Comparison of ENCODE assay signal across 9 cellular contexts in genomic region chr1:203643213-203644045, GRCh38. TPM values are rescaled to one million over a fixed set of nuclear protein-coding genes. Genes with fewer than 3 reads are reported as not detected.
DNase-seq lines count a peak whose midpoint lies in the region; ATAC-seq and TF ChIP-seq lines count a peak whose summit lies in the region.
"Had no signal": no experiment of that assay in that cellular context is flagged by ENCODE, and none has a peak within 500 bp of the region (broad histone marks: within the 10 kb centered on the region; RNA-seq: fewer than 3 reads in every experiment).

No MANE protein-coding gene starts in this region.

- H3K4me3 ChIP-seq in H7 (ENCODE audit: insufficient read depth, low read depth, low read length): no peak overlapping the region
- H3K4me3 ChIP-seq in WERI-Rb-1 (ENCODE audit: low read depth, low read length): no peak overlapping the region

- TF ChIP-seq CTCF in CD4-positive, alpha-beta T cell (IDR thresholded peaks at IDR 0.05): no peak
- TF ChIP-seq CTCF in nephron (IDR thresholded peaks at IDR 0.05; ENCODE audit: unreplicated experiment in 3 of 3) (no peak), WERI-Rb-1 (IDR thresholded peaks at IDR 0.05; ENCODE audit: low read depth, low read length) (no peak)

- POLR2A ChIA-PET in CD4-positive, alpha-beta T cell (lab: Charles Lee): interaction anchor here (1.5 to 2.9 kb wide), 2 partner anchors 10 to 12 kb away, joined by 3 to 6 read pairs; no protein-coding TSS in a partner anchor

- peaks cover 65% of the 10 kb centered on the region for H3K4me1 Mint-ChIP-seq in CD4-positive, alpha-beta T cell (ENCODE audit: low read depth)
- peaks cover 25% of the 10 kb centered on the region for H3K4me1 Mint-ChIP-seq in nephron

- H3K4me3 Mint-ChIP-seq in CD4-positive, alpha-beta T cell: no peak overlapping the region
- no peak overlapping the region for H3K4me3 Mint-ChIP-seq in nephron

- H3K27ac Mint-ChIP-seq in CD4-positive, alpha-beta T cell: peak overlapping the region; percentile 75
- peak overlapping the region in 2 of 3 experiments; percentile 28 to 39 for H3K27ac Mint-ChIP-seq in nephron

- no peaks in the 10 kb centered on the region for H3K36me3 ChIP-seq in H7 (replicated peaks; ENCODE audit: control insufficient read depth, insufficient read depth, low read length)
- no peaks in the 10 kb centered on the region for H3K36me3 ChIP-seq in WERI-Rb-1

- ATAC-seq in CD4-positive, alpha-beta T cell (ENCODE audit: poor library complexity): no peak

- CTCF ChIA-PET in CD4-positive, alpha-beta T cell (lab: Charles Lee): interaction anchor here (0.8 to 1.4 kb wide), 3 partner anchors 9 to 31 kb away, joined by 3 to 4 read pairs (median 3); no protein-coding TSS in a partner anchor

- H3K27me3 Mint-ChIP-seq in CD4-positive, alpha-beta T cell: no peaks in the 10 kb centered on the region
- no peaks in the 10 kb centered on the region for H3K27me3 Mint-ChIP-seq in nephron (ENCODE audit: low read depth)

- no peak for DNase-seq in CD4-positive, alpha-beta T cell
- DNase-seq in NCI-H526 treated with DMSO at 0.1 percent for 48 hours (lab: John Stamatoyannopoulos, UW) (peak; percentile 2), epithelial cell of prostate (ENCODE audit: low read depth, low spot score) (no peak), H7 (no peak), NOMO-1 (lab: John Stamatoyannopoulos, UW; ENCODE audit: unreplicated experiment in 2 of 2) (no peak), WERI-Rb-1 (no peak)
- DNase-seq in activated CD4-positive, CD25-positive, alpha-beta regulatory T cell treated with anti-CD3 and anti-CD28 coated beads, Interleukin-2, amount 50 U/mL, for 72 hours: no peak
- DNase-seq: T-helper 9 cell had no signal

- H3K36me3 Mint-ChIP-seq in CD4-positive, alpha-beta T cell (ENCODE audit: low read depth): peaks cover 61% of the 10 kb centered on the region
- peaks cover 15% of the 10 kb centered on the region for H3K36me3 Mint-ChIP-seq in nephron (ENCODE audit: low read depth)

- no peaks in the 10 kb centered on the region for H3K9me3 ChIP-seq in CD4-positive, alpha-beta T cell (ENCODE audit: control insufficient read depth, low read length)
- no peaks in the 10 kb centered on the region for H3K9me3 ChIP-seq in WERI-Rb-1 (ENCODE audit: severe bottlenecking)

- intact Hi-C loops in CD4-positive, alpha-beta T cell (cut with DNase I, micrococcal nuclease): no loop called here

- H3K9me3 Mint-ChIP-seq in CD4-positive, alpha-beta T cell: no peaks in the 10 kb centered on the region
- H3K9me3 Mint-ChIP-seq in nephron: no peaks in the 10 kb centered on the region

- H3K27ac ChIP-seq in CD4-positive, alpha-beta T cell (ENCODE audit: low read depth, low read length): no peak overlapping the region
- H3K27ac ChIP-seq in epithelial cell of prostate (peak overlapping the region; percentile 69), WERI-Rb-1 (no peak overlapping the region)

- H3K27me3 ChIP-seq in CD4-positive, alpha-beta T cell (ENCODE audit: control insufficient read depth, insufficient read depth, low read length): no peaks in the 10 kb centered on the region
- H3K27me3 ChIP-seq in H7 (ENCODE audit: control insufficient read depth, insufficient read depth, low read length) (no peaks in the 10 kb centered on the region), WERI-Rb-1 (ENCODE audit: insufficient read depth, low read depth, severe bottlenecking) (no peaks in the 10 kb centered on the region)

RNA-seq across cellular contexts. Expression of gene ATP2B4, which starts 16.8 kb away (rescaled TPM):
- total RNA-seq in CD4-positive, alpha-beta T cell: 10 to 100 TPM; 23.6 to 23.7 TPM
- total RNA-seq in H7 (2014; rRNA removed; shearing (Covaris generic)): 26.5 and 32.1 TPM in 2 replicates
